ENCODE assay signal across 9 cellular contexts in genomic region chr4:81562093-81562492, GRCh38.
DNase-seq lines count a peak whose midpoint lies in the region; ATAC-seq lines count a peak whose summit lies in the region.
"Had no signal": no experiment of that assay in that cellular context is flagged by ENCODE, and none has a peak within 500 bp of the region (broad histone marks: within the 10 kb centered on the region; RNA-seq: fewer than 3 reads in every experiment).

No MANE protein-coding gene starts in this region.

- no peaks in the 10 kb centered on the region for H3K9me3 Mint-ChIP-seq in activated naive CD8-positive, alpha-beta T cell treated with anti-CD3 and anti-CD28 coated beads, Interleukin-2, amount 50 U/mL, for 24 hours
- H3K9me3 Mint-ChIP-seq in activated CD4-positive, alpha-beta memory T cell treated with anti-CD3 and anti-CD28 coated beads, Interleukin-2, amount 10 ng/mL, durations not matched to agents 7 days and 5 days: no peaks in the 10 kb centered on the region

- CTCF ChIA-PET in activated CD4-positive, alpha-beta memory T cell treated with anti-CD3 and anti-CD28 coated beads, Interleukin-2, amount 10 ng/mL, durations not matched to agents 7 days and 5 days (lab: Charles Lee): interaction anchor here (1.3 kb wide), 1 partner anchor 90 kb away, joined by 3 read pairs; the partner anchor contains the start of gene RASGEF1B

- no peaks in the 10 kb centered on the region for H3K27me3 Mint-ChIP-seq in activated naive CD8-positive, alpha-beta T cell treated with anti-CD3 and anti-CD28 coated beads, Interleukin-2, amount 50 U/mL, for 24 hours
- H3K27me3 Mint-ChIP-seq in activated CD4-positive, alpha-beta memory T cell treated with anti-CD3 and anti-CD28 coated beads, Interleukin-2, amount 10 ng/mL, durations not matched to agents 7 days and 5 days: no peaks in the 10 kb centered on the region

- no peak overlapping the region for H3K27ac Mint-ChIP-seq in activated naive CD8-positive, alpha-beta T cell treated with anti-CD3 and anti-CD28 coated beads, Interleukin-2, amount 50 U/mL, for 24 hours
- H3K27ac Mint-ChIP-seq in activated CD4-positive, alpha-beta memory T cell treated with anti-CD3 and anti-CD28 coated beads, Interleukin-2, amount 10 ng/mL, durations not matched to agents 7 days and 5 days: no peak overlapping the region

- ATAC-seq in GM18498 (IDR thresholded peaks at IDR 0.05; ENCODE audit: unreplicated experiment) (peak; percentile 91), GM21423 (IDR thresholded peaks at IDR 0.05; ENCODE audit: unreplicated experiment) (peak; percentile 96), HG03432 (IDR thresholded peaks at IDR 0.05; ENCODE audit: unreplicated experiment) (peak; percentile 96), esophagus mucosa (no peak)
- peak; percentile 80 for ATAC-seq in activated naive CD8-positive, alpha-beta T cell treated with anti-CD3 and anti-CD28 coated beads, Interleukin-2, amount 50 U/mL, for 24 hours

- POLR2A ChIA-PET in activated CD4-positive, alpha-beta memory T cell treated with anti-CD3 and anti-CD28 coated beads, Interleukin-2, amount 10 ng/mL, durations not matched to agents 7 days and 5 days (lab: Charles Lee): no interaction called here

- DNase-seq in activated naive CD8-positive, alpha-beta T cell treated with anti-CD3 and anti-CD28 coated beads, Interleukin-2, amount 50 U/mL, for 24 hours: no peak
- DNase-seq in activated CD4-positive, alpha-beta memory T cell treated with anti-CD3 and anti-CD28 coated beads, Interleukin-2, amount 10 ng/mL, durations not matched to agents 7 days and 5 days: no peak
- DNase-seq in SW480 (ENCODE audit: low spot score) (no peak), glomerular visceral epithelial cell (ENCODE audit: extremely low spot score) (no peak)
- DNase-seq: NCI-H2107 had no signal

- peaks cover 58% of the 10 kb centered on the region for H3K4me1 Mint-ChIP-seq in activated naive CD8-positive, alpha-beta T cell treated with anti-CD3 and anti-CD28 coated beads, Interleukin-2, amount 50 U/mL, for 24 hours
- H3K4me1 Mint-ChIP-seq in activated CD4-positive, alpha-beta memory T cell treated with anti-CD3 and anti-CD28 coated beads, Interleukin-2, amount 10 ng/mL, durations not matched to agents 7 days and 5 days: peaks cover 10% of the 10 kb centered on the region

- H3K36me3 Mint-ChIP-seq in activated naive CD8-positive, alpha-beta T cell treated with anti-CD3 and anti-CD28 coated beads, Interleukin-2, amount 50 U/mL, for 24 hours (ENCODE audit: low read depth): peaks cover 5% of the 10 kb centered on the region
- H3K36me3 Mint-ChIP-seq in activated CD4-positive, alpha-beta memory T cell treated with anti-CD3 and anti-CD28 coated beads, Interleukin-2, amount 10 ng/mL, durations not matched to agents 7 days and 5 days (ENCODE audit: low read depth): no peaks in the 10 kb centered on the region

- no peak overlapping the region for H3K4me3 Mint-ChIP-seq in activated naive CD8-positive, alpha-beta T cell treated with anti-CD3 and anti-CD28 coated beads, Interleukin-2, amount 50 U/mL, for 24 hours
- H3K4me3 Mint-ChIP-seq in activated CD4-positive, alpha-beta memory T cell treated with anti-CD3 and anti-CD28 coated beads, Interleukin-2, amount 10 ng/mL, durations not matched to agents 7 days and 5 days: no peak overlapping the region
